In the genomic region with DNA sequence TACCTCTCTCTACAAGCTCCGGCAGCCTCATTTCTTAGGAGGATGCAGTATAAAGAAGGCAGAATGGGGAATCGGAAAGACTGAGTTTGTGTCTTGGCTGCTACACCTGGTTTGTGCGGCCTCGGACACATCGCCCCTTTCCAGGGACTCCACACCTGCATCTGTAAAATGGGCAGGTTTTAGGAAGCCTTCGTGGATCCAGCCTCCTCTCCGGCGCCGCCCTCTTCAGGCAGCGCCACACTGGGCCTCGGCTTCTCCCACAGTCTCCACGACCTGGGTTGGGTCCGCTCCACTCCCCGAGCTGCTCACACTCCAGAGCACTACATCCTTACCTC, we compare ENCODE assay signal across 8 cellular contexts. TPM values are rescaled to one million over a fixed set of nuclear protein-coding genes. Genes with fewer than 3 reads are reported as not detected.
DNase-seq lines count a peak whose midpoint lies in the region; ATAC-seq and TF ChIP-seq lines count a peak whose summit lies in the region.

No MANE protein-coding gene starts in this region.

- peaks cover 66% of the 10 kb centered on the region for H3K79me2 ChIP-seq in GM23248 (ENCODE audit: insufficient read depth)

- peaks cover 18% of the 10 kb centered on the region for H3K4me1 ChIP-seq in CD8-positive, alpha-beta memory T cell (ENCODE audit: insufficient read depth, low read length)
- H3K4me1 ChIP-seq in GM23248 (ENCODE audit: insufficient read depth) (peaks cover 3% of the 10 kb centered on the region; the same call in 1 of the 2 replicates), Panc1 (ENCODE audit: control insufficient read depth, insufficient read depth, low read length) (peaks cover 15% of the 10 kb centered on the region), esophagus muscularis mucosa (peaks cover 25 to 63% (median 56%) of the 10 kb centered on the region in 4 donors), ovary (ENCODE audit: insufficient read depth) (peaks cover 7% of the 10 kb centered on the region)

- TF ChIP-seq POLR2A in esophagus muscularis mucosa (IDR thresholded peaks at IDR 0.05; ENCODE audit: low read depth) = no peak
- TF ChIP-seq POLR2A in ovary (IDR thresholded peaks at IDR 0.05) = no peak

- peak overlapping the region; percentile 96 for H3K9ac ChIP-seq in GM23248

- H2AFZ ChIP-seq in GM23248 = peak overlapping the region; percentile 96

- H3K27me3 Mint-ChIP-seq in CD8-positive, alpha-beta memory T cell = peaks cover 0 to 4% of the 10 kb centered on the region in 2 donors

- no peak for DNase-seq in CD8-positive, alpha-beta memory T cell
- peak; percentile 63 for DNase-seq in GM23248
- DNase-seq in Panc1 (ENCODE audit: low read depth, low spot score) = no peak
- no peak for DNase-seq in esophagus muscularis mucosa (ENCODE audit: extremely low spot score)
- no peak for DNase-seq in ovary
- DNase-seq in hepatic stellate cell (ENCODE audit: low spot score) = no peak
- no peak for DNase-seq in stimulated activated CD4-positive, alpha-beta T cell treated with anti-CD3 and anti-CD28 coated beads, Interleukin-4, amount 100 ng/mL, for 24 hours

- H3K27ac Mint-ChIP-seq in CD8-positive, alpha-beta memory T cell = peak overlapping the region; percentile 91 to 98 (median 96)

- TF ChIP-seq EP300 in esophagus muscularis mucosa (IDR thresholded peaks at IDR 0.05) (no peak), ovary (IDR thresholded peaks at IDR 0.05) (no peak)

- no peaks in the 10 kb centered on the region for H3K9me3 ChIP-seq in CD8-positive, alpha-beta memory T cell (ENCODE audit: low read length)
- H3K9me3 ChIP-seq in GM23248 (ENCODE audit: low read depth) (no peaks in the 10 kb centered on the region), Panc1 (ENCODE audit: control insufficient read depth, insufficient read depth, low read depth, low read length) (no peaks in the 10 kb centered on the region), esophagus muscularis mucosa (no peaks in the 10 kb centered on the region), ovary (no peaks in the 10 kb centered on the region)

- no peaks in the 10 kb centered on the region for H3K9me2 ChIP-seq in GM23248 (ENCODE audit: insufficient read depth)

- peak overlapping the region; percentile 87 for H3K4me2 ChIP-seq in GM23248 (ENCODE audit: unreplicated experiment)

- no TSS peak for BruUV-seq in Panc1 (replicated peaks; lab: Mats Ljungman, UMichigan)

- peak overlapping the region; percentile 93 to 99 (median 98) for H3K4me3 Mint-ChIP-seq in CD8-positive, alpha-beta memory T cell

- H3K4me1 Mint-ChIP-seq in CD8-positive, alpha-beta memory T cell = peaks cover 33 to 48% (median 43%) of the 10 kb centered on the region in 3 donors

- peaks cover 0 to 24% (median 7%) of the 10 kb centered on the region in 3 donors for H3K36me3 Mint-ChIP-seq in CD8-positive, alpha-beta memory T cell

- H3K27ac ChIP-seq in CD8-positive, alpha-beta memory T cell (ENCODE audit: low read depth, low read length) = peak overlapping the region; percentile 79
- H3K27ac ChIP-seq in GM23248 (peak overlapping the region; percentile 76), Panc1 (ENCODE audit: low read length) (peak overlapping the region; percentile 86), esophagus muscularis mucosa (replicated peaks in 1 of 4) (peak overlapping the region; percentile 83 to 94 (median 91)), ovary (peak overlapping the region; percentile 57 to 82)

- no peaks in the 10 kb centered on the region for H3K36me3 ChIP-seq in CD8-positive, alpha-beta memory T cell (ENCODE audit: insufficient read depth, low read length)
- H3K36me3 ChIP-seq in GM23248 (ENCODE audit: low read depth) (0 out of 2 replicates have a peak, but pooled peaks cover 1% of the 10 kb centered on the region), Panc1 (ENCODE audit: control insufficient read depth, insufficient read depth, low read length) (peaks cover 13% of the 10 kb centered on the region; the same call in 1 of the 2 replicates), esophagus muscularis mucosa (peaks cover 0 to 20% (median 13%) of the 10 kb centered on the region in 4 donors), ovary (no peaks in the 10 kb centered on the region)

- TF ChIP-seq CTCF in Panc1 (IDR thresholded peaks at IDR 0.05) = no peak
- TF ChIP-seq CTCF in esophagus muscularis mucosa (IDR thresholded peaks at IDR 0.05) = no peak
- TF ChIP-seq CTCF in ovary (IDR thresholded peaks at IDR 0.05) = no peak

- H4K20me1 ChIP-seq in GM23248 (ENCODE audit: insufficient read depth) = no peaks in the 10 kb centered on the region

- peak overlapping the region; percentile 89 for H3K4me3 ChIP-seq in CD8-positive, alpha-beta memory T cell (ENCODE audit: low read length)
- H3K4me3 ChIP-seq in GM23248 = peak overlapping the region; percentile 100
- peak overlapping the region; percentile 90 to 98 for H3K4me3 ChIP-seq in Panc1 (ENCODE audit: low read depth in 2 of 2, low read length in 2 of 2)
- peak overlapping the region; percentile 82 to 83 (median 83) for H3K4me3 ChIP-seq in esophagus muscularis mucosa
- H3K4me3 ChIP-seq in ovary = peak overlapping the region; percentile 48

- in situ Hi-C loops in GM23248 (cut with MboI) (loop anchor here (10.0 kb wide), 2 partner anchors 185 to 285 kb away; no protein-coding TSS in a partner anchor), Panc1 (cut with HindIII; ENCODE audit: low pct_unique_long_range_greater_than_20kb, low sequenced_read_pairs) (no loop called here)

- intact Hi-C loops in Panc1 (cut with micrococcal nuclease; ENCODE audit: unreplicated experiment) (loop anchor here (10.0 kb wide), 1 partner anchor 285 kb away; no protein-coding TSS in a partner anchor), esophagus muscularis mucosa (cut with DNase I) (loop anchor here (10.0 kb wide), 1 partner anchor 285 kb away; no protein-coding TSS in a partner anchor), ovary (cut with DNase I) (loop anchor here (2.0 to 10.0 kb wide), 6 partner anchors 182 to 305 kb away; partner anchors contain the start of genes SLC25A28 (in 2 of the 4), COX15 (in 1 of the 4) and CUTC (in 1 of the 4))

- 1 to 3% methylated on average over 13 to 14 of the region's 14 CpGs for WGBS in GM23248 (ENCODE audit: low coverage in 1 of 2, low lambda C conversion rate in 2 of 2, missing lambda C conversion rate in 2 of 2), 2 experiments
- 11% methylated on average over 12 of the region's 14 CpGs for WGBS in esophagus muscularis mucosa
- 5 to 10% (median 5%) methylated on average over 14 of the region's 14 CpGs for WGBS in ovary, 3 donors

- no peaks in the 10 kb centered on the region for H3F3A ChIP-seq in GM23248 (ENCODE audit: insufficient read depth)

- CTCF ChIA-PET in CD8-positive, alpha-beta memory T cell (lab: Charles Lee) = interaction anchor here (0.8 to 2.1 kb wide), 4 partner anchors 38 to 224 kb away, joined by 3 to 6 read pairs (median 3); no protein-coding TSS in a partner anchor
- CTCF ChIA-PET in Panc1 (lab: Charles Lee) = no interaction called here

- H3K27me3 ChIP-seq in CD8-positive, alpha-beta memory T cell (ENCODE audit: insufficient read depth, low read length, poor library complexity, severe bottlenecking) = no peaks in the 10 kb centered on the region
- no peaks in the 10 kb centered on the region for H3K27me3 ChIP-seq in GM23248 (replicated peaks; ENCODE audit: insufficient read depth)
- no peaks in the 10 kb centered on the region for H3K27me3 ChIP-seq in Panc1 (ENCODE audit: control insufficient read depth, insufficient read depth, low read length)
- no peaks in the 10 kb centered on the region for H3K27me3 ChIP-seq in esophagus muscularis mucosa
- no peaks in the 10 kb centered on the region for H3K27me3 ChIP-seq in ovary

- peak; percentile 17 for ATAC-seq in Panc1
- no peak for ATAC-seq in GM21619 (IDR thresholded peaks at IDR 0.05; ENCODE audit: unreplicated experiment)

- H3K9me3 Mint-ChIP-seq in CD8-positive, alpha-beta memory T cell = no peaks in the 10 kb centered on the region

- POLR2A ChIA-PET in CD8-positive, alpha-beta memory T cell (lab: Charles Lee) = interaction anchor here (1.4 to 1.6 kb wide), 3 partner anchors 189 to 302 kb away, joined by 4 to 14 read pairs (median 7); partner anchors contain the start of genes COX15, CUTC and SLC25A28
- POLR2A ChIA-PET in Panc1 (lab: Charles Lee) = interaction anchor here (0.7 to 1.0 kb wide), 3 partner anchors 87 to 1099 kb away, joined by 3 to 6 read pairs (median 5); no protein-coding TSS in a partner anchor

RNA-seq across cellular contexts. Expression of gene GOT1, which starts 0.3 kb away (rescaled TPM):
- 10 to 100 TPM; 32.9 to 33.4 TPM for total RNA-seq in CD8-positive, alpha-beta memory T cell
- 24.6 TPM for polyA plus RNA-seq in CD8-positive, alpha-beta memory T cell
- 19.1 and 39.6 TPM in 2 replicates for total RNA-seq in GM23248 (2014; rRNA removed; shearing (Covaris generic))
- 62.7 and 63.7 TPM in 2 replicates for polyA plus RNA-seq in GM23248 (2016; fragmentation: Nextera tagmentation; extraction: Ambion mirVana)
- total RNA-seq in Panc1 (2021; ENCODE audit: unreplicated experiment) = 51.6 TPM
- polyA plus RNA-seq in Panc1 (2012; ENCODE audit: insufficient read length) = 30.3 TPM
- 10 to 100 TPM; 31.0 to 37.4 (median 36.0) TPM for total RNA-seq in esophagus muscularis mucosa
- 10 to 100 TPM; 12.5 to 80.4 (median 18.2) TPM for total RNA-seq in ovary
- polyA plus RNA-seq in ovary = 10 to 100 TPM; 15.2 to 47.0 TPM

Comparison
In these comparisons a context has a peak if more than half of its experiments do, and no peak if none do; other contexts are left out.
1. H3K4me3 ChIP-seq: peak in every context shown above with its lines; median percentile 100 in GM23248; 94 in Panc1; 89 in CD8-positive, alpha-beta memory T cell; 83 in esophagus muscularis mucosa; 48 in ovary.